Comparison of ENCODE assay signal across 1 cellular context in the genomic region with DNA sequence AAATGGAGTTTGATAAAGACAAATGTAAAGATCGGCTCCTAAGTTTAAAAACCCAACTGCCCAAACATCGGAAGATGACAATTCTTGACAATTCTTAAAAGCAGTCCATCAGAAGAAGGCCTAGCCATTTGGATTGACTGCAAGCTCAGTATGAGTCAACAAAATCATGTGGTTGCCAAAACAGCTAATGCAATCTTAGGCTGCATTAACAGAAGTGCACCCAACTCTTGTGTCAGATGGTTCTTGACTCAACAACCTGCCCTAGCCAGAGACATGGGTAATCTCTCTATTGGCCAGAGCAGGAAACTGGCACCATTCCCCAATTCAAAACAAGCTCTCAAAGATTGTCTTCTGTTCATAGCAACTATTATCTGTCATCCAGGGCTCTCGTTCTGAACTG.
TF ChIP-seq lines count a peak whose summit lies in the region.

No MANE protein-coding gene starts in this region.

TF ChIP-seq in A549, 52 proteins besides CTCF, POLR2A, EP300 and RAD21 (continued from another document):
- TF ChIP-seq, protein P1, sequence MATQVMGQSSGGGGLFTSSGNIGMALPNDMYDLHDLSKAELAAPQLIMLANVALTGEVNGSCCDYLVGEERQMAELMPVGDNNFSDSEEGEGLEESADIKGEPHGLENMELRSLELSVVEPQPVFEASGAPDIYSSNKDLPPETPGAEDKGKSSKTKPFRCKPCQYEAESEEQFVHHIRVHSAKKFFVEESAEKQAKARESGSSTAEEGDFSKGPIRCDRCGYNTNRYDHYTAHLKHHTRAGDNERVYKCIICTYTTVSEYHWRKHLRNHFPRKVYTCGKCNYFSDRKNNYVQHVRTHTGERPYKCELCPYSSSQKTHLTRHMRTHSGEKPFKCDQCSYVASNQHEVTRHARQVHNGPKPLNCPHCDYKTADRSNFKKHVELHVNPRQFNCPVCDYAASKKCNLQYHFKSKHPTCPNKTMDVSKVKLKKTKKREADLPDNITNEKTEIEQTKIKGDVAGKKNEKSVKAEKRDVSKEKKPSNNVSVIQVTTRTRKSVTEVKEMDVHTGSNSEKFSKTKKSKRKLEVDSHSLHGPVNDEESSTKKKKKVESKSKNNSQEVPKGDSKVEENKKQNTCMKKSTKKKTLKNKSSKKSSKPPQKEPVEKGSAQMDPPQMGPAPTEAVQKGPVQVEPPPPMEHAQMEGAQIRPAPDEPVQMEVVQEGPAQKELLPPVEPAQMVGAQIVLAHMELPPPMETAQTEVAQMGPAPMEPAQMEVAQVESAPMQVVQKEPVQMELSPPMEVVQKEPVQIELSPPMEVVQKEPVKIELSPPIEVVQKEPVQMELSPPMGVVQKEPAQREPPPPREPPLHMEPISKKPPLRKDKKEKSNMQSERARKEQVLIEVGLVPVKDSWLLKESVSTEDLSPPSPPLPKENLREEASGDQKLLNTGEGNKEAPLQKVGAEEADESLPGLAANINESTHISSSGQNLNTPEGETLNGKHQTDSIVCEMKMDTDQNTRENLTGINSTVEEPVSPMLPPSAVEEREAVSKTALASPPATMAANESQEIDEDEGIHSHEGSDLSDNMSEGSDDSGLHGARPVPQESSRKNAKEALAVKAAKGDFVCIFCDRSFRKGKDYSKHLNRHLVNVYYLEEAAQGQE (IDR thresholded peaks at IDR 0.05) = no peak
- TF ChIP-seq, protein P2, sequence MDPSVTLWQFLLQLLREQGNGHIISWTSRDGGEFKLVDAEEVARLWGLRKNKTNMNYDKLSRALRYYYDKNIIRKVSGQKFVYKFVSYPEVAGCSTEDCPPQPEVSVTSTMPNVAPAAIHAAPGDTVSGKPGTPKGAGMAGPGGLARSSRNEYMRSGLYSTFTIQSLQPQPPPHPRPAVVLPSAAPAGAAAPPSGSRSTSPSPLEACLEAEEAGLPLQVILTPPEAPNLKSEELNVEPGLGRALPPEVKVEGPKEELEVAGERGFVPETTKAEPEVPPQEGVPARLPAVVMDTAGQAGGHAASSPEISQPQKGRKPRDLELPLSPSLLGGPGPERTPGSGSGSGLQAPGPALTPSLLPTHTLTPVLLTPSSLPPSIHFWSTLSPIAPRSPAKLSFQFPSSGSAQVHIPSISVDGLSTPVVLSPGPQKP (IDR thresholded peaks at IDR 0.05; ENCODE audit: low read depth, low read length) = no peak
- TF ChIP-seq NPAS2 (CRISPR knock-in tag; IDR thresholded peaks at IDR 0.05; ENCODE audit: borderline replicate concordance) (no peak), HEYL (CRISPR knock-in tag; IDR thresholded peaks at IDR 0.05) (no peak), FOSL2 (IDR thresholded peaks at IDR 0.05) (no peak), FOSL2 (CRISPR knock-in tag; IDR thresholded peaks at IDR 0.05) (no peak), HOXB5 (CRISPR knock-in tag; IDR thresholded peaks at IDR 0.05) (no peak), CBX2 (IDR thresholded peaks at IDR 0.05; ENCODE audit: borderline replicate concordance, low read depth) (no peak), MYC (IDR thresholded peaks at IDR 0.05; ENCODE audit: borderline replicate concordance, low read length) (no peak), EHF (CRISPR knock-in tag; IDR thresholded peaks at IDR 0.05) (no peak), PHF8 (IDR thresholded peaks at IDR 0.05; ENCODE audit: borderline replicate concordance, low read depth) (no peak), TP53 (CRISPR knock-in tag; IDR thresholded peaks at IDR 0.05) (no peak), CEBPB (IDR thresholded peaks at IDR 0.05) (no peak)
- TF ChIP-seq, protein P3, sequence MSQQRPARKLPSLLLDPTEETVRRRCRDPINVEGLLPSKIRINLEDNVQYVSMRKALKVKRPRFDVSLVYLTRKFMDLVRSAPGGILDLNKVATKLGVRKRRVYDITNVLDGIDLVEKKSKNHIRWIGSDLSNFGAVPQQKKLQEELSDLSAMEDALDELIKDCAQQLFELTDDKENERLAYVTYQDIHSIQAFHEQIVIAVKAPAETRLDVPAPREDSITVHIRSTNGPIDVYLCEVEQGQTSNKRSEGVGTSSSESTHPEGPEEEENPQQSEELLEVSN (IDR thresholded peaks at IDR 0.05; ENCODE audit: borderline replicate concordance, low read depth) = no peak
- TF ChIP-seq, protein P4, sequence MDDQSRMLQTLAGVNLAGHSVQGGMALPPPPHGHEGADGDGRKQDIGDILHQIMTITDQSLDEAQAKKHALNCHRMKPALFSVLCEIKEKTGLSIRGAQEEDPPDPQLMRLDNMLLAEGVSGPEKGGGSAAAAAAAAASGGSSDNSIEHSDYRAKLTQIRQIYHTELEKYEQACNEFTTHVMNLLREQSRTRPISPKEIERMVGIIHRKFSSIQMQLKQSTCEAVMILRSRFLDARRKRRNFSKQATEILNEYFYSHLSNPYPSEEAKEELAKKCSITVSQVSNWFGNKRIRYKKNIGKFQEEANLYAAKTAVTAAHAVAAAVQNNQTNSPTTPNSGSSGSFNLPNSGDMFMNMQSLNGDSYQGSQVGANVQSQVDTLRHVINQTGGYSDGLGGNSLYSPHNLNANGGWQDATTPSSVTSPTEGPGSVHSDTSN (IDR thresholded peaks at IDR 0.05) = no peak
TF ChIP-seq in A549: peak in this region for 0.
